Comparison of ENCODE assay signal across 1 cellular context in the genomic region with DNA sequence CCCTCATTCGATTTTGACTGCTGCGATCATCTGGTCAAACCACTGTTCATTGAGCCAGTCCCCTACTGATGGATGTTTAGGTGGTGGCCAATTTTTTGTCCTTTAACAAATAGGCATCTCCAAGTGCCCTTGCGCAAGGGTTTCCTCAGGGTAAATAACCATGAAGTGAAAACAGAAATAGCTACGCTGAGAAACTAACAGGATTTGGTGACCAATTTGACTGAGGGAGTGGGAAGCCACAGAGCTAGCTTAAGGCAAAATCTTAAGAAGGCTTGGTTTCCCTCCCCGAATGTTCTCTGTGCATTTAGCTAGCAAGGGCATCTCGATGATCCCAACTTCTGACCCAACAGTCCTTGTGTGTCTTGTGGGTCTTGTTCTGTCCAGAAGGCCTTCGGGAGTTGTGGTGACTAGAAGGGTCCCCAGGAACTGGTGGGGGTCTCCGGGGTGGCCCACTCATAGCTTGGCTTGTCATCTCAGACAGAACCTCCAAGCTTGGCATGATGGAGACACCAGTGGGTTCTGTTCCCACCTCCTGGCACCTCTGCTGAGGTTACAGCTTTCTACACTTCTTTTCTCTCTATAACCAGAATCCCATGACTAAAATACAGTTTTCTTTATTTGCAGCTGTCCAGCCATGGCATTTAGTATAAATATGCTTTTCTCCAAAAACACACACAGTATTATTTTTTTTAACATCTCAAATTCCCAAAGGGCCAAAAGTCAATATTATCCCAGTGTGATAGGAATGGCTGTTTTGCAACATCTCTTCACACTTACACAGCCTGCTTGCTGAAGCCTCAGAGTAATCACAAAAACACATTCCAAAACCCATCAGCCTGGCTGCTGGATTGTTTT.
TF ChIP-seq lines count a peak whose summit lies in the region.

No MANE protein-coding gene starts in this region.

TF ChIP-seq in HepG2, 621 proteins besides CTCF, POLR2A, EP300 and RAD21 (continued from another document and continues in another):
- TF ChIP-seq RFXANK (CRISPR knock-in tag; IDR thresholded peaks at IDR 0.05): 0 out of 2 replicates have a peak, but pooled peaks have one; percentile 72
- no peak for TF ChIP-seq ZNF737 (CRISPR knock-in tag; IDR thresholded peaks at IDR 0.05; ENCODE audit: borderline replicate concordance)
- TF ChIP-seq GLI4 (CRISPR knock-in tag; IDR thresholded peaks at IDR 0.05; ENCODE audit: borderline replicate concordance): no peak
- TF ChIP-seq, protein P1, sequence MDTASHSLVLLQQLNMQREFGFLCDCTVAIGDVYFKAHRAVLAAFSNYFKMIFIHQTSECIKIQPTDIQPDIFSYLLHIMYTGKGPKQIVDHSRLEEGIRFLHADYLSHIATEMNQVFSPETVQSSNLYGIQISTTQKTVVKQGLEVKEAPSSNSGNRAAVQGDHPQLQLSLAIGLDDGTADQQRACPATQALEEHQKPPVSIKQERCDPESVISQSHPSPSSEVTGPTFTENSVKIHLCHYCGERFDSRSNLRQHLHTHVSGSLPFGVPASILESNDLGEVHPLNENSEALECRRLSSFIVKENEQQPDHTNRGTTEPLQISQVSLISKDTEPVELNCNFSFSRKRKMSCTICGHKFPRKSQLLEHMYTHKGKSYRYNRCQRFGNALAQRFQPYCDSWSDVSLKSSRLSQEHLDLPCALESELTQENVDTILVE (CRISPR knock-in tag; IDR thresholded peaks at IDR 0.05): peak; percentile 71; the same call in 1 of the 2 replicates
- TF ChIP-seq, protein P2, sequence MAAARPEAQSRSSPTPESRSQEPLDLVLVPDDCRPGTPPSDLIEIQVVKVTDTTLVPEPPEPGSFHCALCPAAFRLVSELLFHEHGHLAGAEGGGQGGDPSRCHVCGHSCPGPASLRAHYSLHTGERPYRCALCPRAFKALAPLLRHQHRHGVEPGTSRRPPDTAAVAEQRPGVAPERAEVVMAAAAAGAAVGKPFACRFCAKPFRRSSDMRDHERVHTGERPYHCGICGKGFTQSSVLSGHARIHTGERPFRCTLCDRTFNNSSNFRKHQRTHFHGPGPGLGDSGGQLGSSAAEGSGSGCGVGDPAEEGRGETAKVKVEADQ (CRISPR knock-in tag; IDR thresholded peaks at IDR 0.05; ENCODE audit: borderline replicate concordance): no peak
- TF ChIP-seq, protein P3, sequence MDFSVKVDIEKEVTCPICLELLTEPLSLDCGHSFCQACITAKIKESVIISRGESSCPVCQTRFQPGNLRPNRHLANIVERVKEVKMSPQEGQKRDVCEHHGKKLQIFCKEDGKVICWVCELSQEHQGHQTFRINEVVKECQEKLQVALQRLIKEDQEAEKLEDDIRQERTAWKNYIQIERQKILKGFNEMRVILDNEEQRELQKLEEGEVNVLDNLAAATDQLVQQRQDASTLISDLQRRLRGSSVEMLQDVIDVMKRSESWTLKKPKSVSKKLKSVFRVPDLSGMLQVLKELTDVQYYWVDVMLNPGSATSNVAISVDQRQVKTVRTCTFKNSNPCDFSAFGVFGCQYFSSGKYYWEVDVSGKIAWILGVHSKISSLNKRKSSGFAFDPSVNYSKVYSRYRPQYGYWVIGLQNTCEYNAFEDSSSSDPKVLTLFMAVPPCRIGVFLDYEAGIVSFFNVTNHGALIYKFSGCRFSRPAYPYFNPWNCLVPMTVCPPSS (IDR thresholded peaks at IDR 0.05): no peak
- no peak for TF ChIP-seq NFE2L2 (IDR thresholded peaks at IDR 0.05; ENCODE audit: low read length)
- TF ChIP-seq ASH2L (IDR thresholded peaks at IDR 0.05; ENCODE audit: insufficient read length, low read depth, low read length): no peak
- no peak for TF ChIP-seq MAFG (CRISPR knock-in tag; IDR thresholded peaks at IDR 0.05)
- no peak for TF ChIP-seq ARNT (IDR thresholded peaks at IDR 0.05)
- TF ChIP-seq ZNF678 (CRISPR knock-in tag; IDR thresholded peaks at IDR 0.05): no peak
- TF ChIP-seq ZNF441 (CRISPR knock-in tag; IDR thresholded peaks at IDR 0.05; ENCODE audit: borderline replicate concordance): 0 out of 2 replicates have a peak, but pooled peaks have one; percentile 35
- no peak for TF ChIP-seq THYN1 (CRISPR knock-in tag; IDR thresholded peaks at IDR 0.05; ENCODE audit: borderline replicate concordance, low read depth)
- TF ChIP-seq YEATS4 (CRISPR knock-in tag; IDR thresholded peaks at IDR 0.05; ENCODE audit: borderline replicate concordance): no peak
- no peak for TF ChIP-seq ZBTB1 (CRISPR knock-in tag; IDR thresholded peaks at IDR 0.05; ENCODE audit: borderline replicate concordance)
- TF ChIP-seq MZF1 (CRISPR knock-in tag; IDR thresholded peaks at IDR 0.05; ENCODE audit: borderline replicate concordance): no peak
- TF ChIP-seq, protein P4, sequence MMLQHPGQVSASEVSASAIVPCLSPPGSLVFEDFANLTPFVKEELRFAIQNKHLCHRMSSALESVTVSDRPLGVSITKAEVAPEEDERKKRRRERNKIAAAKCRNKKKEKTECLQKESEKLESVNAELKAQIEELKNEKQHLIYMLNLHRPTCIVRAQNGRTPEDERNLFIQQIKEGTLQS (CRISPR knock-in tag; IDR thresholded peaks at IDR 0.05): 0 out of 2 replicates have a peak, but pooled peaks have one; percentile 12
- TF ChIP-seq, protein P5, sequence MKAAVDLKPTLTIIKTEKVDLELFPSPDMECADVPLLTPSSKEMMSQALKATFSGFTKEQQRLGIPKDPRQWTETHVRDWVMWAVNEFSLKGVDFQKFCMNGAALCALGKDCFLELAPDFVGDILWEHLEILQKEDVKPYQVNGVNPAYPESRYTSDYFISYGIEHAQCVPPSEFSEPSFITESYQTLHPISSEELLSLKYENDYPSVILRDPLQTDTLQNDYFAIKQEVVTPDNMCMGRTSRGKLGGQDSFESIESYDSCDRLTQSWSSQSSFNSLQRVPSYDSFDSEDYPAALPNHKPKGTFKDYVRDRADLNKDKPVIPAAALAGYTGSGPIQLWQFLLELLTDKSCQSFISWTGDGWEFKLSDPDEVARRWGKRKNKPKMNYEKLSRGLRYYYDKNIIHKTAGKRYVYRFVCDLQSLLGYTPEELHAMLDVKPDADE (CRISPR knock-in tag; IDR thresholded peaks at IDR 0.05): no peak
- TF ChIP-seq SMARCC2 (IDR thresholded peaks at IDR 0.05): no peak
- TF ChIP-seq, protein P6, sequence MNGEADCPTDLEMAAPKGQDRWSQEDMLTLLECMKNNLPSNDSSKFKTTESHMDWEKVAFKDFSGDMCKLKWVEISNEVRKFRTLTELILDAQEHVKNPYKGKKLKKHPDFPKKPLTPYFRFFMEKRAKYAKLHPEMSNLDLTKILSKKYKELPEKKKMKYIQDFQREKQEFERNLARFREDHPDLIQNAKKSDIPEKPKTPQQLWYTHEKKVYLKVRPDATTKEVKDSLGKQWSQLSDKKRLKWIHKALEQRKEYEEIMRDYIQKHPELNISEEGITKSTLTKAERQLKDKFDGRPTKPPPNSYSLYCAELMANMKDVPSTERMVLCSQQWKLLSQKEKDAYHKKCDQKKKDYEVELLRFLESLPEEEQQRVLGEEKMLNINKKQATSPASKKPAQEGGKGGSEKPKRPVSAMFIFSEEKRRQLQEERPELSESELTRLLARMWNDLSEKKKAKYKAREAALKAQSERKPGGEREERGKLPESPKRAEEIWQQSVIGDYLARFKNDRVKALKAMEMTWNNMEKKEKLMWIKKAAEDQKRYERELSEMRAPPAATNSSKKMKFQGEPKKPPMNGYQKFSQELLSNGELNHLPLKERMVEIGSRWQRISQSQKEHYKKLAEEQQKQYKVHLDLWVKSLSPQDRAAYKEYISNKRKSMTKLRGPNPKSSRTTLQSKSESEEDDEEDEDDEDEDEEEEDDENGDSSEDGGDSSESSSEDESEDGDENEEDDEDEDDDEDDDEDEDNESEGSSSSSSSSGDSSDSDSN (CRISPR knock-in tag; IDR thresholded peaks at IDR 0.05): no peak
- TF ChIP-seq, protein P7, sequence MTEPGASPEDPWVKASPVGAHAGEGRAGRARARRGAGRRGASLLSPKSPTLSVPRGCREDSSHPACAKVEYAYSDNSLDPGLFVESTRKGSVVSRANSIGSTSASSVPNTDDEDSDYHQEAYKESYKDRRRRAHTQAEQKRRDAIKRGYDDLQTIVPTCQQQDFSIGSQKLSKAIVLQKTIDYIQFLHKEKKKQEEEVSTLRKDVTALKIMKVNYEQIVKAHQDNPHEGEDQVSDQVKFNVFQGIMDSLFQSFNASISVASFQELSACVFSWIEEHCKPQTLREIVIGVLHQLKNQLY (CRISPR knock-in tag; IDR thresholded peaks at IDR 0.05): peak; percentile 86
- no peak for TF ChIP-seq ZNF256 (CRISPR knock-in tag; conservative IDR thresholded peaks at IDR 0.05)
- TF ChIP-seq HMGA1 (CRISPR knock-in tag; conservative IDR thresholded peaks at IDR 0.05): no peak
- TF ChIP-seq MXD4 (CRISPR knock-in tag; IDR thresholded peaks at IDR 0.05): no peak
- TF ChIP-seq TBX2 (CRISPR knock-in tag; IDR thresholded peaks at IDR 0.05; ENCODE audit: borderline replicate concordance): peak; percentile 100
- TF ChIP-seq, protein P8, sequence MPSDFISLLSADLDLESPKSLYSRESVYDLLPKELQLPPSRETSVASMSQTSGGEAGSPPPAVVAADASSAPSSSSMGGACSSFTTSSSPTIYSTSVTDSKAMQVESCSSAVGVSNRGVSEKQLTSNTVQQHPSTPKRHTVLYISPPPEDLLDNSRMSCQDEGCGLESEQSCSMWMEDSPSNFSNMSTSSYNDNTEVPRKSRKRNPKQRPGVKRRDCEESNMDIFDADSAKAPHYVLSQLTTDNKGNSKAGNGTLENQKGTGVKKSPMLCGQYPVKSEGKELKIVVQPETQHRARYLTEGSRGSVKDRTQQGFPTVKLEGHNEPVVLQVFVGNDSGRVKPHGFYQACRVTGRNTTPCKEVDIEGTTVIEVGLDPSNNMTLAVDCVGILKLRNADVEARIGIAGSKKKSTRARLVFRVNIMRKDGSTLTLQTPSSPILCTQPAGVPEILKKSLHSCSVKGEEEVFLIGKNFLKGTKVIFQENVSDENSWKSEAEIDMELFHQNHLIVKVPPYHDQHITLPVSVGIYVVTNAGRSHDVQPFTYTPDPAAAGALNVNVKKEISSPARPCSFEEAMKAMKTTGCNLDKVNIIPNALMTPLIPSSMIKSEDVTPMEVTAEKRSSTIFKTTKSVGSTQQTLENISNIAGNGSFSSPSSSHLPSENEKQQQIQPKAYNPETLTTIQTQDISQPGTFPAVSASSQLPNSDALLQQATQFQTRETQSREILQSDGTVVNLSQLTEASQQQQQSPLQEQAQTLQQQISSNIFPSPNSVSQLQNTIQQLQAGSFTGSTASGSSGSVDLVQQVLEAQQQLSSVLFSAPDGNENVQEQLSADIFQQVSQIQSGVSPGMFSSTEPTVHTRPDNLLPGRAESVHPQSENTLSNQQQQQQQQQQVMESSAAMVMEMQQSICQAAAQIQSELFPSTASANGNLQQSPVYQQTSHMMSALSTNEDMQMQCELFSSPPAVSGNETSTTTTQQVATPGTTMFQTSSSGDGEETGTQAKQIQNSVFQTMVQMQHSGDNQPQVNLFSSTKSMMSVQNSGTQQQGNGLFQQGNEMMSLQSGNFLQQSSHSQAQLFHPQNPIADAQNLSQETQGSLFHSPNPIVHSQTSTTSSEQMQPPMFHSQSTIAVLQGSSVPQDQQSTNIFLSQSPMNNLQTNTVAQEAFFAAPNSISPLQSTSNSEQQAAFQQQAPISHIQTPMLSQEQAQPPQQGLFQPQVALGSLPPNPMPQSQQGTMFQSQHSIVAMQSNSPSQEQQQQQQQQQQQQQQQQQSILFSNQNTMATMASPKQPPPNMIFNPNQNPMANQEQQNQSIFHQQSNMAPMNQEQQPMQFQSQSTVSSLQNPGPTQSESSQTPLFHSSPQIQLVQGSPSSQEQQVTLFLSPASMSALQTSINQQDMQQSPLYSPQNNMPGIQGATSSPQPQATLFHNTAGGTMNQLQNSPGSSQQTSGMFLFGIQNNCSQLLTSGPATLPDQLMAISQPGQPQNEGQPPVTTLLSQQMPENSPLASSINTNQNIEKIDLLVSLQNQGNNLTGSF (CRISPR knock-in tag; IDR thresholded peaks at IDR 0.05): no peak
- TF ChIP-seq ZFP41 (CRISPR knock-in tag; IDR thresholded peaks at IDR 0.05; ENCODE audit: borderline replicate concordance): no peak
- TF ChIP-seq NFYB (CRISPR knock-in tag; IDR thresholded peaks at IDR 0.05): no peak
- TF ChIP-seq KAT2B (IDR thresholded peaks at IDR 0.05; ENCODE audit: borderline replicate concordance, low read depth, low read length): no peak
- no peak for TF ChIP-seq SMC3 (IDR thresholded peaks at IDR 0.05; ENCODE audit: low read length)
- TF ChIP-seq, protein P9, sequence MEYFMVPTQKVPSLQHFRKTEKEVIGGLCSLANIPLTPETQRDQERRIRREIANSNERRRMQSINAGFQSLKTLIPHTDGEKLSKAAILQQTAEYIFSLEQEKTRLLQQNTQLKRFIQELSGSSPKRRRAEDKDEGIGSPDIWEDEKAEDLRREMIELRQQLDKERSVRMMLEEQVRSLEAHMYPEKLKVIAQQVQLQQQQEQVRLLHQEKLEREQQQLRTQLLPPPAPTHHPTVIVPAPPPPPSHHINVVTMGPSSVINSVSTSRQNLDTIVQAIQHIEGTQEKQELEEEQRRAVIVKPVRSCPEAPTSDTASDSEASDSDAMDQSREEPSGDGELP (IDR thresholded peaks at IDR 0.05; ENCODE audit: borderline replicate concordance, low read depth): peak; percentile 80; the same call in 1 of the 2 replicates
- TF ChIP-seq FOSL2 (CRISPR knock-in tag; IDR thresholded peaks at IDR 0.05): peak; percentile 82
- TF ChIP-seq, protein P10, sequence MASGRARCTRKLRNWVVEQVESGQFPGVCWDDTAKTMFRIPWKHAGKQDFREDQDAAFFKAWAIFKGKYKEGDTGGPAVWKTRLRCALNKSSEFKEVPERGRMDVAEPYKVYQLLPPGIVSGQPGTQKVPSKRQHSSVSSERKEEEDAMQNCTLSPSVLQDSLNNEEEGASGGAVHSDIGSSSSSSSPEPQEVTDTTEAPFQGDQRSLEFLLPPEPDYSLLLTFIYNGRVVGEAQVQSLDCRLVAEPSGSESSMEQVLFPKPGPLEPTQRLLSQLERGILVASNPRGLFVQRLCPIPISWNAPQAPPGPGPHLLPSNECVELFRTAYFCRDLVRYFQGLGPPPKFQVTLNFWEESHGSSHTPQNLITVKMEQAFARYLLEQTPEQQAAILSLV (CRISPR knock-in tag; IDR thresholded peaks at IDR 0.05; ENCODE audit: borderline replicate concordance): no peak
- 0 out of 2 replicates have a peak, but pooled peaks have one; percentile 22 for TF ChIP-seq TRIM24 (CRISPR knock-in tag; IDR thresholded peaks at IDR 0.05)
- no peak for TF ChIP-seq GABPB1 (CRISPR knock-in tag; IDR thresholded peaks at IDR 0.05)
- no peak for TF ChIP-seq ZNF296 (CRISPR knock-in tag; conservative IDR thresholded peaks at IDR 0.05)
- TF ChIP-seq ZNF225 (CRISPR knock-in tag; IDR thresholded peaks at IDR 0.05): no peak
- peak; percentile 90 for TF ChIP-seq FOXO1 (CRISPR knock-in tag; IDR thresholded peaks at IDR 0.05)
- no peak for TF ChIP-seq RORA (CRISPR knock-in tag; IDR thresholded peaks at IDR 0.05)
- TF ChIP-seq GABPA (IDR thresholded peaks at IDR 0.05; ENCODE audit: low read depth, low read length): no peak
- TF ChIP-seq GABPA (CRISPR knock-in tag; IDR thresholded peaks at IDR 0.05; ENCODE audit: low read depth): no peak
- TF ChIP-seq RAD51 (IDR thresholded peaks at IDR 0.05; ENCODE audit: borderline replicate concordance): no peak
- no peak; the same call in 1 of the 2 replicates for TF ChIP-seq ZNF75D (CRISPR knock-in tag; IDR thresholded peaks at IDR 0.05; ENCODE audit: borderline replicate concordance)
- TF ChIP-seq FOSL1 (CRISPR knock-in tag; IDR thresholded peaks at IDR 0.05; ENCODE audit: borderline replicate concordance): peak; percentile 45; the same call in 1 of the 2 replicates
- TF ChIP-seq AHR (CRISPR knock-in tag; IDR thresholded peaks at IDR 0.05): no peak
- TF ChIP-seq ATF1 (CRISPR knock-in tag; IDR thresholded peaks at IDR 0.05): no peak; the same call in 1 of the 2 replicates
- peak; percentile 62 for TF ChIP-seq HNF4A (CRISPR knock-in tag; IDR thresholded peaks at IDR 0.05)
- TF ChIP-seq ZNF136 (CRISPR knock-in tag; IDR thresholded peaks at IDR 0.05; ENCODE audit: low read depth): no peak; the same call in 1 of the 2 replicates
- peak; percentile 91 for TF ChIP-seq TARDBP (CRISPR knock-in tag; IDR thresholded peaks at IDR 0.05)
- TF ChIP-seq XBP1 (CRISPR knock-in tag; IDR thresholded peaks at IDR 0.05): no peak
- no peak for TF ChIP-seq NFIB (CRISPR knock-in tag; IDR thresholded peaks at IDR 0.05; ENCODE audit: borderline replicate concordance)
- no peak for TF ChIP-seq ZNF746 (CRISPR knock-in tag; IDR thresholded peaks at IDR 0.05)
